Comparison of ENCODE assay signal across 18 cellular contexts in genomic region chr15:84873997-84874396, GRCh38. TPM values are rescaled to one million over a fixed set of nuclear protein-coding genes. Genes with fewer than 3 reads are reported as not detected.
DNase-seq lines count a peak whose midpoint lies in the region; ATAC-seq and TF ChIP-seq lines count a peak whose summit lies in the region.
"Had no signal": no experiment of that assay in that cellular context is flagged by ENCODE, and none has a peak within 500 bp of the region (broad histone marks: within the 10 kb centered on the region; RNA-seq: fewer than 3 reads in every experiment).

No MANE protein-coding gene starts in this region.

- DNase-seq in ascending aorta (ENCODE audit: low spot score in 2 of 2) = no peak
- DNase-seq in left lung = no peak
- DNase-seq in gastrocnemius medialis = no peak
- no peak for DNase-seq in NCI-H1417 treated with DMSO at 0.1 percent for 48 hours (lab: John Stamatoyannopoulos, UW)
- DNase-seq in NCI-H2081 (lab: John Stamatoyannopoulos, UW) = no peak
- DNase-seq in activated CD8-positive, alpha-beta memory T cell treated with anti-CD3 and anti-CD28 coated beads, Interleukin-2, amount 50 U/mL, for 48 hours = no peak
- DNase-seq in retina = no peak
- DNase-seq: AML-193; CD4-positive, alpha-beta memory T cell; DMS153; DMS79; GDM1; GOT3; H7 had no signal

- H3K27me3 ChIP-seq in ascending aorta (no peaks in the 10 kb centered on the region), left lung (no peaks in the 10 kb centered on the region), gastrocnemius medialis (no peaks in the 10 kb centered on the region)

- intact Hi-C loops in ascending aorta (cut with DNase I) = no loop called here
- intact Hi-C loops in left lung (cut with DNase I) = no loop called here
- intact Hi-C loops in gastrocnemius medialis (cut with DNase I; ENCODE audit: low total_unique reads) = no loop called here

- peaks cover 8 to 12% of the 10 kb centered on the region in 2 donors for H3K4me1 ChIP-seq in ascending aorta
- H3K4me1 ChIP-seq in left lung = peaks cover 0 to 3% of the 10 kb centered on the region in 2 donors
- peaks cover 21 to 42% of the 10 kb centered on the region in 2 donors for H3K4me1 ChIP-seq in gastrocnemius medialis
- H3K4me1 ChIP-seq: A549 had no signal

- no peak for TF ChIP-seq POLR2A in gastrocnemius medialis (IDR thresholded peaks at IDR 0.05)

- in situ Hi-C loops in gastrocnemius medialis (cut with MboI; ENCODE audit: low sequenced_read_pairs in 4 of 4) = loop anchor here in 1 of 4 donors (10.0 kb wide), 1 partner anchor 51 kb away; no protein-coding TSS in a partner anchor

- H3K36me3 ChIP-seq in ascending aorta (peaks cover 1 to 14% of the 10 kb centered on the region in 2 donors), left lung (no peaks in the 10 kb centered on the region), gastrocnemius medialis (peaks cover 0 to 11% of the 10 kb centered on the region in 2 donors)

- TF ChIP-seq CTCF in ascending aorta (IDR thresholded peaks at IDR 0.05) (no peak), left lung (IDR thresholded peaks at IDR 0.05) (no peak), gastrocnemius medialis (IDR thresholded peaks at IDR 0.05 in 4 of 5, conservative IDR thresholded peaks at IDR 0.05 in 1 of 5) (no peak)

- H3K4me3 ChIP-seq in ascending aorta (no peak overlapping the region), left lung (no peak overlapping the region), gastrocnemius medialis (no peak overlapping the region)
- H3K4me3 ChIP-seq: A549 had no signal

- H3K9me3 ChIP-seq in ascending aorta (no peaks in the 10 kb centered on the region), left lung (no peaks in the 10 kb centered on the region), gastrocnemius medialis (no peaks in the 10 kb centered on the region)
- H3K9me3 ChIP-seq: A549 had no signal

- ATAC-seq in left lung = peak; percentile 43
- ATAC-seq in gastrocnemius medialis = no peak
- ATAC-seq: A549, HCT116 had no signal

- H3K27ac ChIP-seq in ascending aorta (peak overlapping the region; percentile 59 to 77), left lung (no peak overlapping the region), gastrocnemius medialis (peak overlapping the region; percentile 60 to 79 (median 76))
- H3K27ac ChIP-seq: A549, C4-2B had no signal

RNA-seq across cellular contexts. Expression of gene SLC28A1, which starts 10.5 kb away (rescaled TPM):
- not detected for total RNA-seq in ascending aorta
- not detected for total RNA-seq in left lung
- under 1 TPM in 1 of 4 donors, not detected in 3; 0.47 TPM for total RNA-seq in gastrocnemius medialis
- total RNA-seq: CD4-positive, alpha-beta memory T cell; Daoy; H7 had no signal

RNA-seq across cellular contexts. Expression of gene ALPK3, which starts 56.8 kb away (rescaled TPM):
- total RNA-seq in ascending aorta (38.0 TPM), left lung (10 to 100 TPM in 1 of 2 donors, 1 to 10 TPM in 1; 6.9 to 14.3 TPM), gastrocnemius medialis (100 to 1,000 TPM; 131 to 406 (median 305) TPM)

Comparison
In these comparisons a context has a peak if more than half of its experiments do, and no peak if none do; other contexts are left out.
1. H3K27ac ChIP-seq: peak in ascending aorta (2 of 2) and gastrocnemius medialis (4 of 4); none in left lung (0 of 2).